ENCODE assay signal across 1 cellular context in the genomic region with DNA sequence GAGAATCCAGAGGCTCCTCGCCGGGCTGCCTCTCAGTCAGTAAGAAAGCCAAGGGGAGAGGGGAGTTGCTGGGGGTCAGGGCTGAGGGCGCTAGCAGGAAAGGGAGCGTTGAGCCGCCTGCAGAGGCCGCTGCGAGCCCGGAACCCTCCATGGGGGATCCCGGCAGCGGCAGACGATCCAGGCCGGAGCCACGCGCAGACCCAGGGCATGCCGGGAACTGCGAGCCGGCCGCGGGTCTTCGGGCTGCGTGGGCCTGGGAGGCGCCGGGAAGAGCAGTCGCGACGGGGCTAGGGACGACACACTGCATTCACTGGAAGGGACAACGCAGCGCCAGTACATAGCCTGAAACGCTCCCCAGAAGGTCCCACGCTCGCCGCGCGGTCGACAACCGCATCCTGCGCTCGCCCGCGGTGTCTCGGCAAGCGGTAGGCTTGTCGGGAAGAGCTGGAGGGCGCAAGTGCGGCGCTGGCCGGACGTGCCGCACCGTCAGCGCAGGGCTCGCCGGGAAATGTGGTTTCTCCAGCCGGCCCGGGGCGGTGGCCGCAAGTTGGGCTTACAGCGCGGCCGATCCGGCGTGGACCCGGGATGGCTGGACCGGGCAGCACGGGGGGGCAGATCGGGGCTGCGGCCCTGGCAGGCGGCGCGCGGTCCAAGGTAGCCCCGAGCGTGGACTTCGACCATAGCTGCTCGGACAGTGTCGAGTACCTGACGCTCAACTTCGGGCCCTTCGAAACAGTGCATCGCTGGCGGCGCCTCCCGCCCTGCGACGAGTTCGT.
TF ChIP-seq lines count a peak whose summit lies in the region.

Gene LZTR1 (plus strand): TSS at position 511 of the 776 bp plus-strand sequence. CDS start 75 bp downstream, at position 586.

TF ChIP-seq in K562, 482 proteins besides CTCF, POLR2A, EP300 and RAD21 (continued from another document and continues in another):
- TF ChIP-seq THRA (IDR thresholded peaks at IDR 0.05) (no peak), HNRNPL (IDR thresholded peaks at IDR 0.05; ENCODE audit: low read depth, low read length) (peak; percentile 96), CBX2 (IDR thresholded peaks at IDR 0.05; ENCODE audit: insufficient read depth, low read length, poor library complexity, severe bottlenecking) (no peak), USF2 (CRISPR knock-in tag; IDR thresholded peaks at IDR 0.05) (no peak), XRCC5 (IDR thresholded peaks at IDR 0.05; ENCODE audit: low read depth, low read length) (no peak), FOXP1 (CRISPR knock-in tag; IDR thresholded peaks at IDR 0.05) (no peak), ILK (tag; IDR thresholded peaks at IDR 0.05; ENCODE audit: borderline replicate concordance, low read depth) (no peak), SMAD4 (CRISPR knock-in tag; conservative IDR thresholded peaks at IDR 0.05) (peak; percentile 99), FOS (IDR thresholded peaks at IDR 0.05; ENCODE audit: extremely low read depth, insufficient read length) (no peak), TAF1 (IDR thresholded peaks at IDR 0.05; ENCODE audit: control insufficient read depth, extremely low read depth, insufficient read depth, low read length, severe bottlenecking) (no peak), U2AF2 (optimal IDR thresholded peaks at IDR 0.05; ENCODE audit: low read depth, low read length) (no peak), NUFIP1 (IDR thresholded peaks at IDR 0.05; ENCODE audit: partially characterized antibody) (no peak), ETV5 (CRISPR knock-in tag; IDR thresholded peaks at IDR 0.05; ENCODE audit: low read depth) (no peak), ZNF212 (CRISPR knock-in tag; IDR thresholded peaks at IDR 0.05) (peak; percentile 91; the same call in 1 of the 2 replicates), RFX5 (IDR thresholded peaks at IDR 0.05; ENCODE audit: low read depth, low read length) (peak; percentile 61), CBFA2T3 (IDR thresholded peaks at IDR 0.05) (no peak), JUND (IDR thresholded peaks at IDR 0.05; ENCODE audit: borderline replicate concordance, low read depth, low read length) (peak; percentile 69; the same call in 1 of the 2 replicates), JUND (tag; IDR thresholded peaks at IDR 0.05; ENCODE audit: borderline replicate concordance, low read depth, low read length) (peak; percentile 88; the same call in 2 of the 3 replicates), CHD4 (IDR thresholded peaks at IDR 0.05; ENCODE audit: insufficient read depth, insufficient replicate concordance, low read depth, low read length, poor library complexity, severe bottlenecking) (peak; percentile 5), FOSL1 (tag; conservative IDR thresholded peaks at IDR 0.05) (no peak), CTBP1 (IDR thresholded peaks at IDR 0.05; ENCODE audit: borderline replicate concordance) (no peak), EP400 (IDR thresholded peaks at IDR 0.05) (no peak), NBN (IDR thresholded peaks at IDR 0.05; ENCODE audit: low read depth) (no peak), ZNF41 (CRISPR knock-in tag; conservative IDR thresholded peaks at IDR 0.05) (peak; percentile 85), ZNF561 (CRISPR knock-in tag; conservative IDR thresholded peaks at IDR 0.05) (0 out of 2 replicates have a peak, but pooled peaks have one; percentile 71), NR4A1 (CRISPR knock-in tag; IDR thresholded peaks at IDR 0.05) (peak; percentile 100), NR4A1 (tag; IDR thresholded peaks at IDR 0.05) (peak; percentile 99), SMAD3 (CRISPR knock-in tag; conservative IDR thresholded peaks at IDR 0.05) (peak; percentile 98), CBX1 (IDR thresholded peaks at IDR 0.05; ENCODE audit: low read depth) (no peak), ZEB2 (IDR thresholded peaks at IDR 0.05) (no peak), NFYB (IDR thresholded peaks at IDR 0.05; ENCODE audit: extremely low read depth, insufficient read length) (no peak), HCFC1 (IDR thresholded peaks at IDR 0.05; ENCODE audit: low read depth, low read length) (peak; percentile 95), POLR3G (IDR thresholded peaks at IDR 0.05; ENCODE audit: extremely low read depth, insufficient read length, insufficient replicate concordance) (no peak), KDM2B (CRISPR knock-in tag; IDR thresholded peaks at IDR 0.05) (peak; percentile 98), ZNF133 (CRISPR knock-in tag; IDR thresholded peaks at IDR 0.05) (peak; percentile 95), ZNF347 (CRISPR knock-in tag; IDR thresholded peaks at IDR 0.05; ENCODE audit: low read depth) (no peak; the same call in none of the 2 replicates), BCLAF1 (IDR thresholded peaks at IDR 0.05; ENCODE audit: borderline replicate concordance in 1 of 2, control insufficient read depth in 1 of 2, low read depth in 2 of 2, low read length in 1 of 2) (no peak)
- TF ChIP-seq, protein P1, sequence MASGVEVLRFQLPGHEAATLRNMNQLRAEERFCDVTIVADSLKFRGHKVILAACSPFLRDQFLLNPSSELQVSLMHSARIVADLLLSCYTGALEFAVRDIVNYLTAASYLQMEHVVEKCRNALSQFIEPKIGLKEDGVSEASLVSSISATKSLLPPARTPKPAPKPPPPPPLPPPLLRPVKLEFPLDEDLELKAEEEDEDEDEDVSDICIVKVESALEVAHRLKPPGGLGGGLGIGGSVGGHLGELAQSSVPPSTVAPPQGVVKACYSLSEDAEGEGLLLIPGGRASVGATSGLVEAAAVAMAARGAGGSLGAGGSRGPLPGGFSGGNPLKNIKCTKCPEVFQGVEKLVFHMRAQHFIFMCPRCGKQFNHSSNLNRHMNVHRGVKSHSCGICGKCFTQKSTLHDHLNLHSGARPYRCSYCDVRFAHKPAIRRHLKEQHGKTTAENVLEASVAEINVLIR (CRISPR knock-in tag; IDR thresholded peaks at IDR 0.05): peak; percentile 85
- TF ChIP-seq, protein P2, sequence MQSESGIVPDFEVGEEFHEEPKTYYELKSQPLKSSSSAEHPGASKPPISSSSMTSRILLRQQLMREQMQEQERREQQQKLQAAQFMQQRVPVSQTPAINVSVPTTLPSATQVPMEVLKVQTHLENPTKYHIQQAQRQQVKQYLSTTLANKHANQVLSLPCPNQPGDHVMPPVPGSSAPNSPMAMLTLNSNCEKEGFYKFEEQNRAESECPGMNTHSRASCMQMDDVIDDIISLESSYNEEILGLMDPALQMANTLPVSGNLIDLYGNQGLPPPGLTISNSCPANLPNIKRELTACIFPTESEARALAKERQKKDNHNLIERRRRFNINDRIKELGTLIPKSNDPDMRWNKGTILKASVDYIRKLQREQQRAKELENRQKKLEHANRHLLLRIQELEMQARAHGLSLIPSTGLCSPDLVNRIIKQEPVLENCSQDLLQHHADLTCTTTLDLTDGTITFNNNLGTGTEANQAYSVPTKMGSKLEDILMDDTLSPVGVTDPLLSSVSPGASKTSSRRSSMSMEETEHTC (IDR thresholded peaks at IDR 0.05): no peak
- TF ChIP-seq, protein P3, sequence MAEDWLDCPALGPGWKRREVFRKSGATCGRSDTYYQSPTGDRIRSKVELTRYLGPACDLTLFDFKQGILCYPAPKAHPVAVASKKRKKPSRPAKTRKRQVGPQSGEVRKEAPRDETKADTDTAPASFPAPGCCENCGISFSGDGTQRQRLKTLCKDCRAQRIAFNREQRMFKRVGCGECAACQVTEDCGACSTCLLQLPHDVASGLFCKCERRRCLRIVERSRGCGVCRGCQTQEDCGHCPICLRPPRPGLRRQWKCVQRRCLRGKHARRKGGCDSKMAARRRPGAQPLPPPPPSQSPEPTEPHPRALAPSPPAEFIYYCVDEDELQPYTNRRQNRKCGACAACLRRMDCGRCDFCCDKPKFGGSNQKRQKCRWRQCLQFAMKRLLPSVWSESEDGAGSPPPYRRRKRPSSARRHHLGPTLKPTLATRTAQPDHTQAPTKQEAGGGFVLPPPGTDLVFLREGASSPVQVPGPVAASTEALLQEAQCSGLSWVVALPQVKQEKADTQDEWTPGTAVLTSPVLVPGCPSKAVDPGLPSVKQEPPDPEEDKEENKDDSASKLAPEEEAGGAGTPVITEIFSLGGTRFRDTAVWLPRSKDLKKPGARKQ (CRISPR knock-in tag; IDR thresholded peaks at IDR 0.05): no peak
- TF ChIP-seq, protein P4, sequence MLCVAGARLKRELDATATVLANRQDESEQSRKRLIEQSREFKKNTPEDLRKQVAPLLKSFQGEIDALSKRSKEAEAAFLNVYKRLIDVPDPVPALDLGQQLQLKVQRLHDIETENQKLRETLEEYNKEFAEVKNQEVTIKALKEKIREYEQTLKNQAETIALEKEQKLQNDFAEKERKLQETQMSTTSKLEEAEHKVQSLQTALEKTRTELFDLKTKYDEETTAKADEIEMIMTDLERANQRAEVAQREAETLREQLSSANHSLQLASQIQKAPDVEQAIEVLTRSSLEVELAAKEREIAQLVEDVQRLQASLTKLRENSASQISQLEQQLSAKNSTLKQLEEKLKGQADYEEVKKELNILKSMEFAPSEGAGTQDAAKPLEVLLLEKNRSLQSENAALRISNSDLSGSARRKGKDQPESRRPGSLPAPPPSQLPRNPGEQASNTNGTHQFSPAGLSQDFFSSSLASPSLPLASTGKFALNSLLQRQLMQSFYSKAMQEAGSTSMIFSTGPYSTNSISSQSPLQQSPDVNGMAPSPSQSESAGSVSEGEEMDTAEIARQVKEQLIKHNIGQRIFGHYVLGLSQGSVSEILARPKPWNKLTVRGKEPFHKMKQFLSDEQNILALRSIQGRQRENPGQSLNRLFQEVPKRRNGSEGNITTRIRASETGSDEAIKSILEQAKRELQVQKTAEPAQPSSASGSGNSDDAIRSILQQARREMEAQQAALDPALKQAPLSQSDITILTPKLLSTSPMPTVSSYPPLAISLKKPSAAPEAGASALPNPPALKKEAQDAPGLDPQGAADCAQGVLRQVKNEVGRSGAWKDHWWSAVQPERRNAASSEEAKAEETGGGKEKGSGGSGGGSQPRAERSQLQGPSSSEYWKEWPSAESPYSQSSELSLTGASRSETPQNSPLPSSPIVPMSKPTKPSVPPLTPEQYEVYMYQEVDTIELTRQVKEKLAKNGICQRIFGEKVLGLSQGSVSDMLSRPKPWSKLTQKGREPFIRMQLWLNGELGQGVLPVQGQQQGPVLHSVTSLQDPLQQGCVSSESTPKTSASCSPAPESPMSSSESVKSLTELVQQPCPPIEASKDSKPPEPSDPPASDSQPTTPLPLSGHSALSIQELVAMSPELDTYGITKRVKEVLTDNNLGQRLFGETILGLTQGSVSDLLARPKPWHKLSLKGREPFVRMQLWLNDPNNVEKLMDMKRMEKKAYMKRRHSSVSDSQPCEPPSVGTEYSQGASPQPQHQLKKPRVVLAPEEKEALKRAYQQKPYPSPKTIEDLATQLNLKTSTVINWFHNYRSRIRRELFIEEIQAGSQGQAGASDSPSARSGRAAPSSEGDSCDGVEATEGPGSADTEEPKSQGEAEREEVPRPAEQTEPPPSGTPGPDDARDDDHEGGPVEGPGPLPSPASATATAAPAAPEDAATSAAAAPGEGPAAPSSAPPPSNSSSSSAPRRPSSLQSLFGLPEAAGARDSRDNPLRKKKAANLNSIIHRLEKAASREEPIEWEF (CRISPR knock-in tag; IDR thresholded peaks at IDR 0.05): no peak
